16 cellular contexts compared by ENCODE assay signal in genomic region chr2:84450288-84451227, GRCh38. TPM values are rescaled to one million over a fixed set of nuclear protein-coding genes. Genes with fewer than 3 reads are reported as not detected.
A peak's percentile ranks its signal among the peaks of the same experiment; 100 is the strongest.
DNase-seq lines count a peak whose midpoint lies in the region; ATAC-seq and TF ChIP-seq lines count a peak whose summit lies in the region.
"Had no signal": no experiment of that assay in that cellular context is flagged by ENCODE, and none has a peak within 500 bp of the region (broad histone marks: within the 10 kb centered on the region; RNA-seq: fewer than 3 reads in every experiment).

No MANE protein-coding gene starts in this region.

- ATAC-seq in Right ventricle myocardium superior (ENCODE audit: poor library complexity) (peak; percentile 31), heart right ventricle (peak in 7 of 8 donors; percentile 19 to 69 (median 32))

- no peak for DNase-seq in Right ventricle myocardium superior
- no peak for DNase-seq in cardiac septum (ENCODE audit: low spot score)
- peak; percentile 21 to 84 for DNase-seq in NCI-H524 (lab: John Stamatoyannopoulos, UW)
- no peak for DNase-seq in heart right ventricle
- no peak for DNase-seq in substantia nigra (lab: John Stamatoyannopoulos, UW)
- no peak for DNase-seq in HuH-7 (ENCODE audit: low spot score)
- no peak for DNase-seq in activated CD4-positive, alpha-beta memory T cell treated with anti-CD3 and anti-CD28 coated beads, Interleukin-2, amount 10 ng/mL, durations not matched to agents 7 days and 5 days
- DNase-seq: activated CD4-positive, CD25-positive, alpha-beta regulatory T cell treated with anti-CD3 and anti-CD28 coated beads, Interleukin-2, amount 50 U/mL, for 72 hours; activated naive CD4-positive, alpha-beta T cell treated with anti-CD3 and anti-CD28 coated beads, Interleukin-2, amount 10 ng/mL, durations not matched to agents 7 days and 5 days; NCI-H1694 treated with DMSO at 0.1 percent for 48 hours; NCI-H526; posterior cingulate gyrus; stimulated activated naive CD4-positive, alpha-beta T cell treated with Interleukin-2 at 50 U/mL for 16 hours; T-helper 2 cell had no signal

- intact Hi-C loops in Right ventricle myocardium superior (cut with DNase I) (no loop called here), cardiac septum (cut with DNase I) (no loop called here), heart right ventricle (cut with DNase I) (no loop called here)

- H3K27ac Mint-ChIP-seq in activated CD4-positive, alpha-beta memory T cell treated with anti-CD3 and anti-CD28 coated beads, Interleukin-2, amount 10 ng/mL, durations not matched to agents 7 days and 5 days = no peak overlapping the region
- H3K27ac Mint-ChIP-seq: activated naive CD4-positive, alpha-beta T cell treated with anti-CD3 and anti-CD28 coated beads, Interleukin-2, amount 10 ng/mL, durations not matched to agents 7 days and 5 days had no signal

- POLR2A ChIA-PET in activated CD4-positive, alpha-beta memory T cell treated with anti-CD3 and anti-CD28 coated beads, Interleukin-2, amount 10 ng/mL, durations not matched to agents 7 days and 5 days (lab: Charles Lee) = interaction anchor here (2.0 kb wide), 1 partner anchor 8 kb away, joined by 7 read pairs; the partner anchor contains the start of gene SUCLG1

- H3K4me1 ChIP-seq in heart right ventricle (peaks cover 0 to 66% (median 43%) of the 10 kb centered on the region in 9 donors), subcutaneous abdominal adipose tissue (ENCODE audit: control insufficient read depth in 5 of 5, insufficient read depth in 5 of 5, low read length in 5 of 5) (peaks cover 0 to 27% (median 10%) of the 10 kb centered on the region in 5 donors)

- H3K9me3 ChIP-seq in heart right ventricle (no peaks in the 10 kb centered on the region), subcutaneous abdominal adipose tissue (ENCODE audit: control insufficient read depth in 5 of 5, low read length in 5 of 5) (no peaks in the 10 kb centered on the region)
- H3K9me3 ChIP-seq: vagina had no signal

- H3K9ac ChIP-seq in subcutaneous abdominal adipose tissue (ENCODE audit: low read length in 5 of 5) = peak overlapping the region in 1 of 5 donors; percentile 41

- WGBS in heart right ventricle, 2 donors = 49 to 59% methylated on average over 2 of the region's 2 CpGs

- TF ChIP-seq CTCF in heart right ventricle (IDR thresholded peaks at IDR 0.05) = no peak

- no peak overlapping the region for H3K27ac ChIP-seq in heart right ventricle
- peak overlapping the region; percentile 42 for H3K27ac ChIP-seq in subcutaneous abdominal adipose tissue (ENCODE audit: low read depth, low read length)
- H3K27ac ChIP-seq in substantia nigra (ENCODE audit: low read depth, low read length, poor library complexity, severe bottlenecking) = no peak overlapping the region
- H3K27ac ChIP-seq: vagina had no signal

- peaks cover 19% of the 10 kb centered on the region for H3K36me3 Mint-ChIP-seq in activated CD4-positive, alpha-beta memory T cell treated with anti-CD3 and anti-CD28 coated beads, Interleukin-2, amount 10 ng/mL, durations not matched to agents 7 days and 5 days (ENCODE audit: low read depth)

- H3K36me3 ChIP-seq in heart right ventricle = peaks cover 0 to 53% (median 7%) of the 10 kb centered on the region in 9 donors
- peaks cover 4 to 20% (median 13%) of the 10 kb centered on the region in 5 donors for H3K36me3 ChIP-seq in subcutaneous abdominal adipose tissue (ENCODE audit: control insufficient read depth in 5 of 5, insufficient read depth in 5 of 5, low read length in 5 of 5)

- CTCF ChIA-PET in activated CD4-positive, alpha-beta memory T cell treated with anti-CD3 and anti-CD28 coated beads, Interleukin-2, amount 10 ng/mL, durations not matched to agents 7 days and 5 days (lab: Charles Lee) = no interaction called here

- H3K4me1 Mint-ChIP-seq in activated CD4-positive, alpha-beta memory T cell treated with anti-CD3 and anti-CD28 coated beads, Interleukin-2, amount 10 ng/mL, durations not matched to agents 7 days and 5 days = peaks cover 32% of the 10 kb centered on the region

- no peaks in the 10 kb centered on the region for H3K27me3 Mint-ChIP-seq in activated CD4-positive, alpha-beta memory T cell treated with anti-CD3 and anti-CD28 coated beads, Interleukin-2, amount 10 ng/mL, durations not matched to agents 7 days and 5 days
- H3K27me3 Mint-ChIP-seq: activated naive CD4-positive, alpha-beta T cell treated with anti-CD3 and anti-CD28 coated beads, Interleukin-2, amount 10 ng/mL, durations not matched to agents 7 days and 5 days had no signal

- H3K4me3 Mint-ChIP-seq in activated CD4-positive, alpha-beta memory T cell treated with anti-CD3 and anti-CD28 coated beads, Interleukin-2, amount 10 ng/mL, durations not matched to agents 7 days and 5 days = no peak overlapping the region
- H3K4me3 Mint-ChIP-seq: activated naive CD4-positive, alpha-beta T cell treated with anti-CD3 and anti-CD28 coated beads, Interleukin-2, amount 10 ng/mL, durations not matched to agents 7 days and 5 days had no signal

- H3K27me3 ChIP-seq in heart right ventricle (no peaks in the 10 kb centered on the region), subcutaneous abdominal adipose tissue (ENCODE audit: control insufficient read depth in 5 of 5, insufficient read depth in 4 of 5, low read length in 5 of 5) (no peaks in the 10 kb centered on the region)
- H3K27me3 ChIP-seq: vagina had no signal

- no peaks in the 10 kb centered on the region for H3K9me3 Mint-ChIP-seq in activated CD4-positive, alpha-beta memory T cell treated with anti-CD3 and anti-CD28 coated beads, Interleukin-2, amount 10 ng/mL, durations not matched to agents 7 days and 5 days
- H3K9me3 Mint-ChIP-seq: activated naive CD4-positive, alpha-beta T cell treated with anti-CD3 and anti-CD28 coated beads, Interleukin-2, amount 10 ng/mL, durations not matched to agents 7 days and 5 days had no signal

- no peak overlapping the region for H3K4me3 ChIP-seq in heart right ventricle
- H3K4me3 ChIP-seq in subcutaneous abdominal adipose tissue (ENCODE audit: low read depth in 1 of 5, low read length in 5 of 5) = no peak overlapping the region
- H3K4me3 ChIP-seq: vagina had no signal

RNA-seq across cellular contexts. Expression of gene SUCLG1, which starts 8.5 kb away (rescaled TPM):
- total RNA-seq in Right ventricle myocardium superior (312 TPM), cardiac septum (216 TPM), heart right ventricle (100 to 1,000 TPM; 195 to 330 (median 291) TPM)
- polyA plus RNA-seq in heart right ventricle = 100 to 1,000 TPM; 216 to 250 TPM
- total RNA-seq in activated CD4-positive, alpha-beta memory T cell treated with anti-CD3 and anti-CD28 coated beads, Interleukin-2, amount 10 ng/mL, durations not matched to agents 7 days and 5 days = 10 to 100 TPM; 66.1 to 69.0 TPM

Comparison
In these comparisons a context has a peak if more than half of its experiments do, and no peak if none do; other contexts are left out.
1. DNase-seq: peak in NCI-H524 (2 of 2); none in Right ventricle myocardium superior (single experiment), cardiac septum (single experiment), heart right ventricle (0 of 2), substantia nigra (0 of 49), HuH-7 (single experiment) and activated CD4-positive, alpha-beta memory T cell treated with anti-CD3 and anti-CD28 coated beads, Interleukin-2, amount 10 ng/mL, durations not matched to agents 7 days and 5 days (single experiment).